ENCODE assay signal across 6 cellular contexts in genomic region chr6:135380793-135381192, GRCh38.
"Had no signal": no experiment of that assay in that cellular context is flagged by ENCODE, and none has a peak within 500 bp of the region (broad histone marks: within the 10 kb centered on the region; RNA-seq: fewer than 3 reads in every experiment).

No MANE protein-coding gene starts in this region.

- FAIRE-seq: G401.6, GM12878, GM12891, GM12892 had no signal

- DNase-seq: GDM1, GF-D8 had no signal

- H3K4me3 ChIP-seq: GM12878 had no signal
